7 cellular contexts compared by ENCODE assay signal in the genomic region with DNA sequence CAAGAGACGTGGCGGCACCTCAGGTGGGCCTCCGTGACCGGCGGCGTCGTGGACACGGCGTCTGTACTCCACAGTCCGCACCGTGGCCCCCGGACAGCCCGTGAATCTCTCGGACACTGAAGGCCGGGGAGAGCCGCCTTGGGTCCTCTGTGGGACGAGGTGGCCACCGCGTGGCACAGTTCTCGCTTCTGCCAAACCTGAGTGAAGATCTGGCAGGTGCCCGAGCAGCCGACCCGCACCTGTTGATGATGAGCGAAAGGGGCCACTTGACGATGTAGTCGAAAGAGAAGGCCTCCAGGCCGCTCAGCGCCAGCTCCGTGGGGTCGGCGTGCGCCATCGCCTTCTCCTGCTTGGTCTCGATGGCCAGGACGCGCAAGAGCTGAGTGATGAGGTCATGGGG. TPM values are rescaled to one million over a fixed set of nuclear protein-coding genes. Genes with fewer than 3 reads are reported as not detected.
"Had no signal": no experiment of that assay in that cellular context is flagged by ENCODE, and none has a peak within 500 bp of the region (broad histone marks: within the 10 kb centered on the region; RNA-seq: fewer than 3 reads in every experiment).

No MANE protein-coding gene starts in this region.

- H3K27ac Mint-ChIP-seq: GM23338, HFFc6 had no signal

- H3K9me3 Mint-ChIP-seq: GM23338, H9, HFFc6 had no signal

- H2AFZ ChIP-seq: GM23338 had no signal

- H3K4me2 ChIP-seq: GM23338 had no signal

- DNase-seq: H9, HCEC 1CT, HFFc6, IMR-90, KG1 had no signal

- H3K4me3 Mint-ChIP-seq: GM23338, H9, HFFc6 had no signal

- H3K4me1 Mint-ChIP-seq: GM23338, H9 had no signal

- H3K4me3 ChIP-seq: GM23338, K562 had no signal

RNA-seq across cellular contexts. Expression of gene VENTX, which starts 47.6 kb away (rescaled TPM):
- polyA plus RNA-seq: IMR-90 had no signal

RNA-seq across cellular contexts. Expression of gene CALY, which starts 51.5 kb away (rescaled TPM):
- polyA plus RNA-seq: K562 had no signal
